1 cellular context compared by ENCODE assay signal in the genomic region with DNA sequence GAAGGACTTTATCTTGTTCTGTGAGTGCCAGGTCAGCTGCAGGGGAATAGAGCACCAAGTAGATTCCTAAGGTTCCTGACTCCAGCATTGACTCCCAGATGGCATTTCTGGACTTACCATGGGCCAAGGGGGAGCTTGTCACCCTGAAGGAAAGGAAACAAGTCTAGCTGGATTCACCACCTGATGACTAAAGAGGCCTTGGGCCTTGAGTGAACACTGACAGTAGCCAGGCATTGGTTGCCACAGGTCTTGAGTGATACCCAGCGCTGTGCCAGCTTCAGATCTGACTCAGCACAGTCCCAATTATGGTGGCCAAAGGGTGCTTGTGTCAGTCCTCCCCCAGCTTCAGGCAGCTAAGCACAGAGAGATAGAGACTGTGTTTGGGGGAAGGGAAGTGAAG.
TF ChIP-seq lines count a peak whose summit lies in the region.

No MANE protein-coding gene starts in this region.

TF ChIP-seq in GM23338, 12 proteins besides CTCF, POLR2A, EP300 and RAD21 (continued from another document):
- TF ChIP-seq, protein P1, sequence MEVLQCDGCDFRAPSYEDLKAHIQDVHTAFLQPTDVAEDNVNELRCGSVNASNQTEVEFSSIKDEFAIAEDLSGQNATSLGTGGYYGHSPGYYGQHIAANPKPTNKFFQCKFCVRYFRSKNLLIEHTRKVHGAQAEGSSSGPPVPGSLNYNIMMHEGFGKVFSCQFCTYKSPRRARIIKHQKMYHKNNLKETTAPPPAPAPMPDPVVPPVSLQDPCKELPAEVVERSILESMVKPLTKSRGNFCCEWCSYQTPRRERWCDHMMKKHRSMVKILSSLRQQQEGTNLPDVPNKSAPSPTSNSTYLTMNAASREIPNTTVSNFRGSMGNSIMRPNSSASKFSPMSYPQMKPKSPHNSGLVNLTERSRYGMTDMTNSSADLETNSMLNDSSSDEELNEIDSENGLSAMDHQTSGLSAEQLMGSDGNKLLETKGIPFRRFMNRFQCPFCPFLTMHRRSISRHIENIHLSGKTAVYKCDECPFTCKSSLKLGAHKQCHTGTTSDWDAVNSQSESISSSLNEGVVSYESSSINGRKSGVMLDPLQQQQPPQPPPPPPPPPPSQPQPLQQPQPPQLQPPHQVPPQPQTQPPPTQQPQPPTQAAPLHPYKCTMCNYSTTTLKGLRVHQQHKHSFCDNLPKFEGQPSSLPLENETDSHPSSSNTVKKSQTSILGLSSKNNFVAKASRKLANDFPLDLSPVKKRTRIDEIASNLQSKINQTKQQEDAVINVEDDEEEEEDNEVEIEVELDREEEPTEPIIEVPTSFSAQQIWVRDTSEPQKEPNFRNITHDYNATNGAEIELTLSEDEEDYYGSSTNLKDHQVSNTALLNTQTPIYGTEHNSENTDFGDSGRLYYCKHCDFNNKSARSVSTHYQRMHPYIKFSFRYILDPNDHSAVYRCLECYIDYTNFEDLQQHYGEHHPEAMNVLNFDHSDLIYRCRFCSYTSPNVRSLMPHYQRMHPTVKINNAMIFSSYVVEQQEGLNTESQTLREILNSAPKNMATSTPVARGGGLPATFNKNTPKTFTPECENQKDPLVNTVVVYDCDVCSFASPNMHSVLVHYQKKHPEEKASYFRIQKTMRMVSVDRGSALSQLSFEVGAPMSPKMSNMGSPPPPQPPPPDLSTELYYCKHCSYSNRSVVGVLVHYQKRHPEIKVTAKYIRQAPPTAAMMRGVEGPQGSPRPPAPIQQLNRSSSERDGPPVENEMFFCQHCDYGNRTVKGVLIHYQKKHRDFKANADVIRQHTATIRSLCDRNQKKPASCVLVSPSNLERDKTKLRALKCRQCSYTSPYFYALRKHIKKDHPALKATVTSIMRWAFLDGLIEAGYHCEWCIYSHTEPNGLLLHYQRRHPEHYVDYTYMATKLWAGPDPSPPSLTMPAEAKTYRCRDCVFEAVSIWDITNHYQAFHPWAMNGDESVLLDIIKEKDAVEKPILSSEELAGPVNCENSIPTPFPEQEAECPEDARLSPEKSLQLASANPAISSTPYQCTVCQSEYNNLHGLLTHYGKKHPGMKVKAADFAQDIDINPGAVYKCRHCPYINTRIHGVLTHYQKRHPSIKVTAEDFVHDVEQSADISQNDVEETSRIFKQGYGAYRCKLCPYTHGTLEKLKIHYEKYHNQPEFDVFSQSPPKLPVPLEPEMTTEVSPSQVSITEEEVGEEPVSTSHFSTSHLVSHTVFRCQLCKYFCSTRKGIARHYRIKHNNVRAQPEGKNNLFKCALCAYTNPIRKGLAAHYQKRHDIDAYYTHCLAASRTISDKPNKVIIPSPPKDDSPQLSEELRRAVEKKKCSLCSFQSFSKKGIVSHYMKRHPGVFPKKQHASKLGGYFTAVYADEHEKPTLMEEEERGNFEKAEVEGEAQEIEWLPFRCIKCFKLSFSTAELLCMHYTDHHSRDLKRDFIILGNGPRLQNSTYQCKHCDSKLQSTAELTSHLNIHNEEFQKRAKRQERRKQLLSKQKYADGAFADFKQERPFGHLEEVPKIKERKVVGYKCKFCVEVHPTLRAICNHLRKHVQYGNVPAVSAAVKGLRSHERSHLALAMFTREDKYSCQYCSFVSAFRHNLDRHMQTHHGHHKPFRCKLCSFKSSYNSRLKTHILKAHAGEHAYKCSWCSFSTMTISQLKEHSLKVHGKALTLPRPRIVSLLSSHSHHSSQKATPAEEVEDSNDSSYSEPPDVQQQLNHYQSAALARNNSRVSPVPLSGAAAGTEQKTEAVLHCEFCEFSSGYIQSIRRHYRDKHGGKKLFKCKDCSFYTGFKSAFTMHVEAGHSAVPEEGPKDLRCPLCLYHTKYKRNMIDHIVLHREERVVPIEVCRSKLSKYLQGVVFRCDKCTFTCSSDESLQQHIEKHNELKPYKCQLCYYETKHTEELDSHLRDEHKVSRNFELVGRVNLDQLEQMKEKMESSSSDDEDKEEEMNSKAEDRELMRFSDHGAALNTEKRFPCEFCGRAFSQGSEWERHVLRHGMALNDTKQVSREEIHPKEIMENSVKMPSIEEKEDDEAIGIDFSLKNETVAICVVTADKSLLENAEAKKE (CRISPR knock-in tag; IDR thresholded peaks at IDR 0.05): no peak
- TF ChIP-seq CREB1 (CRISPR knock-in tag; IDR thresholded peaks at IDR 0.05; ENCODE audit: low read depth): no peak
